In genomic region chr4:43286137-43286536, GRCh38 we compare ENCODE assay signal across 6 cellular contexts.
"Had no signal": no experiment of that assay in that cellular context is flagged by ENCODE, and none has a peak within 500 bp of the region (broad histone marks: within the 10 kb centered on the region; RNA-seq: fewer than 3 reads in every experiment).

No MANE protein-coding gene starts in this region.

- DNase-seq: KBM-7, KG1 had no signal

- H3K27me3 Mint-ChIP-seq: IgD-negative memory B cell had no signal

- H3K27ac ChIP-seq: HL-60, KMS-11 had no signal

- H3K9ac ChIP-seq: KMS-11 had no signal

- H3K4me2 ChIP-seq: KMS-11 had no signal

- H3K36me3 Mint-ChIP-seq: IgD-negative memory B cell had no signal

- H3K9me3 Mint-ChIP-seq: IgD-negative memory B cell had no signal

- FAIRE-seq: HTR-8/SVneo had no signal

- H3K27ac Mint-ChIP-seq: IgD-negative memory B cell had no signal

- H3K4me3 Mint-ChIP-seq: IgD-negative memory B cell had no signal
